Comparison of ENCODE assay signal across 9 cellular contexts in genomic region chr18:8389391-8390340, GRCh38.
DNase-seq lines count a peak whose midpoint lies in the region; ATAC-seq and TF ChIP-seq lines count a peak whose summit lies in the region.
"Had no signal": no experiment of that assay in that cellular context is flagged by ENCODE, and none has a peak within 500 bp of the region (broad histone marks: within the 10 kb centered on the region; RNA-seq: fewer than 3 reads in every experiment).

No MANE protein-coding gene starts in this region.

- no peak for DNase-seq in CD14-positive monocyte (ENCODE audit: low spot score)
- DNase-seq in GM20000 (ENCODE audit: low spot score), result peak; percentile 54
- DNase-seq in NCI-H2081 treated with DMSO at 0.1 percent for 48 hours (lab: John Stamatoyannopoulos, UW), result peak; percentile 15
- DNase-seq in activated CD4-positive, alpha-beta memory T cell treated with anti-CD3 and anti-CD28 coated beads, Interleukin-2, amount 10 ng/mL, durations not matched to agents 7 days and 5 days, result peak; percentile 37
- peak; percentile 89 for DNase-seq in glutamatergic neuron
- DNase-seq in posterior vena cava (ENCODE audit: low spot score), result peak; percentile 89
- DNase-seq: naive B cell had no signal

- POLR2A ChIA-PET in activated CD4-positive, alpha-beta memory T cell treated with anti-CD3 and anti-CD28 coated beads, Interleukin-2, amount 10 ng/mL, durations not matched to agents 7 days and 5 days (lab: Charles Lee), result no interaction called here

- H3K4me3 Mint-ChIP-seq in CD14-positive monocyte (no peak overlapping the region), glutamatergic neuron (ENCODE audit: unreplicated experiment) (no peak overlapping the region)
- no peak overlapping the region for H3K4me3 Mint-ChIP-seq in activated CD4-positive, alpha-beta memory T cell treated with anti-CD3 and anti-CD28 coated beads, Interleukin-2, amount 10 ng/mL, durations not matched to agents 7 days and 5 days
- H3K4me3 Mint-ChIP-seq: naive B cell had no signal

- no peak for ATAC-seq in GM18502 (IDR thresholded peaks at IDR 0.05; ENCODE audit: poor library complexity, unreplicated experiment)
- ATAC-seq in HG03025 (IDR thresholded peaks at IDR 0.05; ENCODE audit: low FRiP score, unreplicated experiment), result no peak

- CTCF ChIA-PET in activated CD4-positive, alpha-beta memory T cell treated with anti-CD3 and anti-CD28 coated beads, Interleukin-2, amount 10 ng/mL, durations not matched to agents 7 days and 5 days (lab: Charles Lee), result interaction anchor here (1.0 to 1.1 kb wide), 2 partner anchors 10 to 11 kb away, joined by 3 read pairs; no protein-coding TSS in a partner anchor

- H3K9me3 Mint-ChIP-seq in CD14-positive monocyte (no peaks in the 10 kb centered on the region), glutamatergic neuron (ENCODE audit: unreplicated experiment) (no peaks in the 10 kb centered on the region)
- no peaks in the 10 kb centered on the region for H3K9me3 Mint-ChIP-seq in activated CD4-positive, alpha-beta memory T cell treated with anti-CD3 and anti-CD28 coated beads, Interleukin-2, amount 10 ng/mL, durations not matched to agents 7 days and 5 days

- H3K27ac Mint-ChIP-seq in CD14-positive monocyte (no peak overlapping the region), glutamatergic neuron (ENCODE audit: unreplicated experiment) (no peak overlapping the region)
- no peak overlapping the region for H3K27ac Mint-ChIP-seq in activated CD4-positive, alpha-beta memory T cell treated with anti-CD3 and anti-CD28 coated beads, Interleukin-2, amount 10 ng/mL, durations not matched to agents 7 days and 5 days

- H3K36me3 Mint-ChIP-seq in CD14-positive monocyte, result no peaks in the 10 kb centered on the region
- no peaks in the 10 kb centered on the region for H3K36me3 Mint-ChIP-seq in activated CD4-positive, alpha-beta memory T cell treated with anti-CD3 and anti-CD28 coated beads, Interleukin-2, amount 10 ng/mL, durations not matched to agents 7 days and 5 days (ENCODE audit: low read depth)
- H3K36me3 Mint-ChIP-seq in glutamatergic neuron (ENCODE audit: unreplicated experiment), result no peaks in the 10 kb centered on the region
- H3K36me3 Mint-ChIP-seq: naive B cell had no signal

- intact Hi-C loops in CD14-positive monocyte (cut with micrococcal nuclease), result no loop called here
- intact Hi-C loops in posterior vena cava (cut with DNase I), result loop anchor here in 1 of 2 donors (5.0 kb wide), 1 partner anchor 768 kb away; no protein-coding TSS in a partner anchor

- H3K4me1 Mint-ChIP-seq in CD14-positive monocyte (no peaks in the 10 kb centered on the region), glutamatergic neuron (ENCODE audit: low read depth, unreplicated experiment) (peaks cover 4% of the 10 kb centered on the region)
- no peaks in the 10 kb centered on the region for H3K4me1 Mint-ChIP-seq in activated CD4-positive, alpha-beta memory T cell treated with anti-CD3 and anti-CD28 coated beads, Interleukin-2, amount 10 ng/mL, durations not matched to agents 7 days and 5 days
- H3K4me1 Mint-ChIP-seq: naive B cell had no signal

- TF ChIP-seq CTCF in CD14-positive monocyte (IDR thresholded peaks at IDR 0.05), result peak; percentile 74
- peak; percentile 56 for TF ChIP-seq CTCF in GM20000 (IDR thresholded peaks at IDR 0.05; ENCODE audit: extremely low read depth, missing control alignments)
- TF ChIP-seq CTCF in glutamatergic neuron (IDR thresholded peaks at IDR 0.05; ENCODE audit: partially characterized antibody, unreplicated experiment), result peak; percentile 87

- H3K27me3 Mint-ChIP-seq in CD14-positive monocyte (ENCODE audit: low read depth in 3 of 3) (peaks cover 0 to 4% (median 1%) of the 10 kb centered on the region in 3 donors), glutamatergic neuron (ENCODE audit: unreplicated experiment) (peaks cover 1% of the 10 kb centered on the region)
- H3K27me3 Mint-ChIP-seq in activated CD4-positive, alpha-beta memory T cell treated with anti-CD3 and anti-CD28 coated beads, Interleukin-2, amount 10 ng/mL, durations not matched to agents 7 days and 5 days, result no peaks in the 10 kb centered on the region
